Comparison of ENCODE assay signal across 16 cellular contexts in genomic region chr10:5475974-5476807, GRCh38. TPM values are rescaled to one million over a fixed set of nuclear protein-coding genes. Genes with fewer than 3 reads are reported as not detected.
"Had no signal": no experiment of that assay in that cellular context is flagged by ENCODE, and none has a peak within 500 bp of the region (broad histone marks: within the 10 kb centered on the region; RNA-seq: fewer than 3 reads in every experiment).

No MANE protein-coding gene starts in this region.

RNA-seq across cellular contexts. Expression of gene CALML5, which starts 23.2 kb away (rescaled TPM):
- total RNA-seq: heart right ventricle, kidney epithelial cell, left ventricle myocardium inferior, lung, mononuclear cell, natural killer cell, osteoblast, pancreas, right cardiac atrium, sciatic nerve, temporal lobe, tibial nerve, upper lobe of left lung, urinary bladder had no signal
- polyA plus RNA-seq: heart right ventricle, immature natural killer cell, lung, pancreas, right cardiac atrium, small intestine, urinary bladder had no signal

RNA-seq across cellular contexts. Expression of gene CALML3, which starts 48.6 kb away (rescaled TPM):
- total RNA-seq: heart right ventricle, kidney epithelial cell, left ventricle myocardium inferior, mononuclear cell, natural killer cell, osteoblast, pancreas, right cardiac atrium, sciatic nerve, temporal lobe, tibial nerve, upper lobe of left lung, urinary bladder had no signal
- polyA plus RNA-seq: immature natural killer cell, right cardiac atrium, urinary bladder had no signal
